Comparison of ENCODE assay signal across 22 cellular contexts in genomic region chr15:46732060-46732459, GRCh38.
"Had no signal": no experiment of that assay in that cellular context is flagged by ENCODE, and none has a peak within 500 bp of the region (broad histone marks: within the 10 kb centered on the region; RNA-seq: fewer than 3 reads in every experiment).

No MANE protein-coding gene starts in this region.

- H3K27ac ChIP-seq: breast epithelium, esophagus muscularis mucosa, foreskin keratinocyte, left lung, lower lobe of right lung, tibial nerve, VCaP had no signal

- H3K4me1 ChIP-seq: breast epithelium, esophagus muscularis mucosa, foreskin keratinocyte, left lung, lower lobe of right lung, tibial nerve had no signal

- H3K36me3 ChIP-seq: breast epithelium, esophagus muscularis mucosa, left lung, lower lobe of right lung, tibial nerve had no signal

- H3K27me3 Mint-ChIP-seq: naive thymus-derived CD8-positive, alpha-beta T cell had no signal

- ATAC-seq: activated naive CD4-positive, alpha-beta T cell treated with anti-CD3 and anti-CD28 coated beads, Interleukin-2, amount 50 U/mL, for 72 hours; activated T-cell treated with anti-CD3 and anti-CD28 coated beads, Interleukin-2, amount 50 U/mL, for 72 hours; foreskin keratinocyte; left lung; lower lobe of right lung; naive thymus-derived CD8-positive, alpha-beta T cell; right cardiac atrium had no signal

- H3K27me3 ChIP-seq: breast epithelium, esophagus muscularis mucosa, foreskin keratinocyte, left lung, tibial nerve had no signal

- H3K4me1 Mint-ChIP-seq: naive thymus-derived CD8-positive, alpha-beta T cell; neural crest cell had no signal

- H3K4me3 Mint-ChIP-seq: activated T-cell treated with anti-CD3 and anti-CD28 coated beads, Interleukin-2, amount 50 U/mL, for 72 hours; naive thymus-derived CD8-positive, alpha-beta T cell; neural crest cell had no signal

- DNase-seq: activated CD4-positive, alpha-beta T cell treated with anti-CD3 and anti-CD28 coated beads for 4 hours; activated CD4-positive, alpha-beta T cell treated with anti-CD3 and anti-CD28 coated beads, Interleukin-2, amount 50 U/mL, for 4 hours; activated naive CD4-positive, alpha-beta T cell; activated T-cell treated with anti-CD3 and anti-CD28 coated beads for 4 hours; activated T-cell treated with anti-CD3 and anti-CD28 coated beads, Interleukin-2, amount 50 U/mL, for 72 hours; central memory CD4-positive, alpha-beta T cell; foreskin keratinocyte; left lung; lower lobe of right lung; mesenchymal stem cell; naive thymus-derived CD8-positive, alpha-beta T cell; occipital lobe; right cardiac atrium; stimulated activated CD4-positive, alpha-beta T cell treated with anti-CD3 and anti-CD28 coated beads, Interleukin-15, amount 100 ng/mL, for 24 hours; stimulated activated CD4-positive, alpha-beta T cell treated with anti-CD3 and anti-CD28 coated beads, Interleukin-2, amount 100 ng/mL, for 24 hours; stimulated activated naive CD4-positive, alpha-beta T cell treated with Interleukin-2 at 50 U/mL for 16 hours had no signal

- H3K27ac Mint-ChIP-seq: activated naive CD4-positive, alpha-beta T cell treated with anti-CD3 and anti-CD28 coated beads, Interleukin-2, amount 50 U/mL, for 72 hours; activated T-cell treated with anti-CD3 and anti-CD28 coated beads, Interleukin-2, amount 50 U/mL, for 72 hours; naive thymus-derived CD8-positive, alpha-beta T cell had no signal

- H3K4me3 ChIP-seq: breast epithelium, esophagus muscularis mucosa, left lung, lower lobe of right lung, tibial nerve had no signal
